19 cellular contexts compared by ENCODE assay signal in the genomic region with DNA sequence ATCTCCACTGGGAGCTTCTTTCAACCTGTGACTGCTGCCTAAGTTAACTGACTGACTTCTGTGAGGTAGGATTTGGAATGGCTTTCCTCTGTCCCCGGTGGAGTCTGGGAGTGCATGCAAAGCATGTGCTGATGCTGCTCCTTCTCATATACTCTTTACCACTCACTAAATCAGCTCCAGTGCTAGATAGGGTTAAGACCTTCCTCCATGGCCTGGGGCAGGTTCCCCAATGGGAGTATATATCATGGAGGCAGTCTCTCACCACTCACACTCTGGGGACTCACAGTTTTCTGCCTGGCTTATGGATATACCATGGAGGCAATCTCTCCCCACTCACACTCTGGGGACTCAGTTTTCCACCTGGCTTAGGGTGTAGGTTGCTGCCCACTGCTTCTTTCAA. TPM values are rescaled to one million over a fixed set of nuclear protein-coding genes. Genes with fewer than 3 reads are reported as not detected.
DNase-seq lines count a peak whose midpoint lies in the region; ATAC-seq, FAIRE-seq and TF ChIP-seq lines count a peak whose summit lies in the region.
"Had no signal": no experiment of that assay in that cellular context is flagged by ENCODE, and none has a peak within 500 bp of the region (broad histone marks: within the 10 kb centered on the region; RNA-seq: fewer than 3 reads in every experiment).

No MANE protein-coding gene starts in this region.

- no peak overlapping the region for H3K4me3 Mint-ChIP-seq in stimulated activated effector memory CD8-positive, alpha-beta T cell treated with anti-CD3 and anti-CD28 coated beads, Interleukin-12 subunit alpha, Interleukin-12 subunit beta, amount 100 ng/mL, for 72 hours
- H3K4me3 Mint-ChIP-seq: activated naive CD8-positive, alpha-beta T cell; activated T-helper 1 cell treated with anti-CD3 and anti-CD28 coated beads, Interleukin-12 subunit alpha, Interleukin-12 subunit beta, Interleukin-2, Interleukin-4 antibody, amounts not matched to agents 30 ng/mL and 10 ng/mL and 1 ng/mL, durations not matched to agents 14 hours and 24 hours and 36 hours; IgD-negative memory B cell had no signal

- H3K36me3 ChIP-seq in kidney (ENCODE audit: control insufficient read depth in 1 of 2, insufficient read depth in 2 of 2, low read length in 2 of 2), result no peaks in the 10 kb centered on the region
- H3K36me3 ChIP-seq in right atrium auricular region, result no peaks in the 10 kb centered on the region

- no peak overlapping the region for H3K9ac ChIP-seq in kidney (ENCODE audit: low read length in 2 of 2)

- H3K27ac Mint-ChIP-seq in stimulated activated effector memory CD8-positive, alpha-beta T cell treated with anti-CD3 and anti-CD28 coated beads, Interleukin-12 subunit alpha, Interleukin-12 subunit beta, amount 100 ng/mL, for 72 hours, result no peak overlapping the region
- H3K27ac Mint-ChIP-seq: activated naive CD8-positive, alpha-beta T cell; activated T-helper 1 cell treated with anti-CD3 and anti-CD28 coated beads, Interleukin-12 subunit alpha, Interleukin-12 subunit beta, Interleukin-2, Interleukin-4 antibody, amounts not matched to agents 30 ng/mL and 10 ng/mL and 1 ng/mL, durations not matched to agents 14 hours and 24 hours and 36 hours; IgD-negative memory B cell had no signal

- H3K36me3 Mint-ChIP-seq in stimulated activated effector memory CD8-positive, alpha-beta T cell treated with anti-CD3 and anti-CD28 coated beads, Interleukin-12 subunit alpha, Interleukin-12 subunit beta, amount 100 ng/mL, for 72 hours, result no peaks in the 10 kb centered on the region

- no peak overlapping the region for H3K4me3 ChIP-seq in kidney (ENCODE audit: low read length in 2 of 2)
- H3K4me3 ChIP-seq in right atrium auricular region, result no peak overlapping the region
- H3K4me3 ChIP-seq: mucosa of descending colon, SK-N-MC, smooth muscle cell had no signal

- no peak for TF ChIP-seq CTCF in foreskin keratinocyte (conservative IDR thresholded peaks at IDR 0.05)
- TF ChIP-seq CTCF in kidney (IDR thresholded peaks at IDR 0.05; ENCODE audit: borderline replicate concordance, extremely low read depth, insufficient read depth), result no peak
- TF ChIP-seq CTCF in right atrium auricular region (IDR thresholded peaks at IDR 0.05), result no peak

- intact Hi-C loops in kidney (cut with DNase I), result no loop called here

- no peaks in the 10 kb centered on the region for H3K9me3 Mint-ChIP-seq in stimulated activated effector memory CD8-positive, alpha-beta T cell treated with anti-CD3 and anti-CD28 coated beads, Interleukin-12 subunit alpha, Interleukin-12 subunit beta, amount 100 ng/mL, for 72 hours
- H3K9me3 Mint-ChIP-seq: activated T-helper 1 cell treated with anti-CD3 and anti-CD28 coated beads, Interleukin-12 subunit alpha, Interleukin-12 subunit beta, Interleukin-2, Interleukin-4 antibody, amounts not matched to agents 30 ng/mL and 10 ng/mL and 1 ng/mL, durations not matched to agents 14 hours and 24 hours and 36 hours; IgD-negative memory B cell had no signal

- peak; percentile 11 for ATAC-seq in foreskin keratinocyte
- ATAC-seq in stimulated activated effector memory CD8-positive, alpha-beta T cell treated with anti-CD3 and anti-CD28 coated beads, Interleukin-12 subunit alpha, Interleukin-12 subunit beta, amount 100 ng/mL, for 72 hours, result peak; percentile 64
- ATAC-seq in GM21360 (IDR thresholded peaks at IDR 0.05; ENCODE audit: unreplicated experiment), result no peak

- peaks cover 3% of the 10 kb centered on the region for H3K4me1 ChIP-seq in foreskin keratinocyte
- no peaks in the 10 kb centered on the region for H3K4me1 ChIP-seq in kidney (ENCODE audit: control insufficient read depth in 1 of 2, insufficient read depth in 1 of 2, low read depth in 1 of 2, low read length in 2 of 2)
- no peaks in the 10 kb centered on the region for H3K4me1 ChIP-seq in right atrium auricular region

- DNase-seq in SKM-1 treated with dmso at 0.1 percent for 144 hours (lab: John Stamatoyannopoulos, UW; ENCODE audit: unreplicated experiment) (peak; percentile 3), SKM-1 (lab: John Stamatoyannopoulos, UW; ENCODE audit: unreplicated experiment) (no peak), NCI-H69 (lab: John Stamatoyannopoulos, UW) (peak; percentile 66), foreskin keratinocyte (no peak), kidney (no peak), right atrium auricular region (ENCODE audit: low spot score) (no peak)
- no peak for DNase-seq in stimulated activated effector memory CD8-positive, alpha-beta T cell treated with anti-CD3 and anti-CD28 coated beads, Interleukin-12 subunit alpha, Interleukin-12 subunit beta, amount 100 ng/mL, for 72 hours (ENCODE audit: low spot score in 2 of 2)
- DNase-seq: COR-L47; erythroblast; GOT3; NCI-H524 treated with DMSO at 0.1 percent for 48 hours; stimulated activated naive CD4-positive, alpha-beta T cell had no signal

- H3K9me3 ChIP-seq in kidney (ENCODE audit: control insufficient read depth in 1 of 2, low read length in 2 of 2), result no peaks in the 10 kb centered on the region
- no peaks in the 10 kb centered on the region for H3K9me3 ChIP-seq in right atrium auricular region
- H3K9me3 ChIP-seq: mucosa of descending colon had no signal

- H3K27ac ChIP-seq in foreskin keratinocyte (no peak overlapping the region), kidney (ENCODE audit: low read depth in 2 of 2, low read length in 2 of 2) (no peak overlapping the region), right atrium auricular region (no peak overlapping the region)
- H3K27ac ChIP-seq: SK-N-MC had no signal

- H3K4me1 Mint-ChIP-seq in stimulated activated effector memory CD8-positive, alpha-beta T cell treated with anti-CD3 and anti-CD28 coated beads, Interleukin-12 subunit alpha, Interleukin-12 subunit beta, amount 100 ng/mL, for 72 hours, result no peaks in the 10 kb centered on the region

- no peaks in the 10 kb centered on the region for H3K27me3 ChIP-seq in foreskin keratinocyte
- H3K27me3 ChIP-seq in right atrium auricular region, result no peaks in the 10 kb centered on the region

- FAIRE-seq in kidney (lab: Jason Lieb, UNC), result no peak

RNA-seq across cellular contexts. Expression of a gene that starts 10.1 kb away (rescaled TPM):
- total RNA-seq in foreskin keratinocyte (9.0 and 11.2 TPM in 2 replicates), kidney (14.8 TPM), right atrium auricular region (1 to 10 TPM; 3.6 to 4.8 TPM)
- polyA plus RNA-seq in foreskin keratinocyte (5.7 and 6.1 TPM in 2 replicates), kidney (ENCODE audit: insufficient read depth, low read depth, low replicate concordance) (6.1 TPM)

RNA-seq across cellular contexts. Expression of a gene that starts 30.7 kb away (rescaled TPM):
- total RNA-seq in foreskin keratinocyte (0.54 and 0.63 TPM in 2 replicates), kidney (4.5 TPM), right atrium auricular region (1 to 10 TPM; 6.5 to 9.7 TPM)
- polyA plus RNA-seq in foreskin keratinocyte (0.35 and 0.75 TPM in 2 replicates), kidney (ENCODE audit: insufficient read depth, low read depth, low replicate concordance) (6.8 TPM)

Comparison
In these comparisons a context has a peak if more than half of its experiments do, and no peak if none do; other contexts are left out.
1. DNase-seq: peak in SKM-1 treated with dmso at 0.1 percent for 144 hours (single experiment) and NCI-H69 (single experiment); none in SKM-1 (single experiment), foreskin keratinocyte (0 of 2), stimulated activated effector memory CD8-positive, alpha-beta T cell treated with anti-CD3 and anti-CD28 coated beads, Interleukin-12 subunit alpha, Interleukin-12 subunit beta, amount 100 ng/mL, for 72 hours (0 of 2), kidney (single experiment) and right atrium auricular region (single experiment).